Comparison of ENCODE assay signal across 8 cellular contexts in the genomic region with DNA sequence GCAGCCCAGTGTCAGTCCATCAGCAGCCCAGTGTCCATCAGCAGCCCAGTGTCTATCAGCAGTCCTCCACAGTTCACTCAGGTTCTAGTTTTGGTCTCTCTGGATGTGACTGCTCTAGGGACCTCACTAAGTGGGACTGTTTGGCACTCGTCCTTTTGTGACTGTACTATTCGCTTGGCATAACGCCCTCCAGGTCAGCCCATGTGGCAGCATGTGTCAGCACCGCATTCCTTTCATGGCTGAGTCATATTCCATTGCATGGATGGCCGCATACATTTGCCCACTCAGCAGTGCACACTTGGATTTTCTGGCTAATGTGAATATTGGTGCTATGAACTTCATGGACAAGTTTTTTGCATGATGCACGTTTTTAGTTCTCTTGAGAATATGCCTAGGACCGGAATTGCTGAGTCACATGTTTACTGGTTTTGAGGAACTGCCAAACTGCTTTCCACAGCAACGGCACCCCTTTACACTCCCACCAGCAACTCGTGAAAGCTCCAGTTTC. TPM values are rescaled to one million over a fixed set of nuclear protein-coding genes. Genes with fewer than 3 reads are reported as not detected.
DNase-seq lines count a peak whose midpoint lies in the region; ATAC-seq and TF ChIP-seq lines count a peak whose summit lies in the region.

No MANE protein-coding gene starts in this region.

- DNase-seq in HFF-Myc (ENCODE audit: extremely low read depth, low read depth): peak; percentile 84
- DNase-seq in glomerular endothelial cell (ENCODE audit: extremely low read depth, low read depth, low spot score): peak; percentile 34
- peak; percentile 54 for DNase-seq in spleen
- no peak for DNase-seq in stimulated activated CD4-positive, alpha-beta T cell treated with anti-CD3 and anti-CD28 coated beads, Interleukin-4, amount 100 ng/mL, for 1 hour
- no peak for DNase-seq in HEK293T (ENCODE audit: extremely low spot score)

- no peak for TF ChIP-seq CTCF in HFF-Myc (IDR thresholded peaks at IDR 0.05; ENCODE audit: low read depth, low read length, missing control alignments)
- no peak for TF ChIP-seq CTCF in spleen (IDR thresholded peaks at IDR 0.05 in 8 of 11, conservative IDR thresholded peaks at IDR 0.05 in 3 of 11)

- TF ChIP-seq POLR2A in spleen (IDR thresholded peaks at IDR 0.05): no peak

- H3K4me1 ChIP-seq in spleen: peaks cover 0 to 36% (median 11%) of the 10 kb centered on the region in 6 donors

- peaks cover 0 to 40% (median 14%) of the 10 kb centered on the region in 7 donors for H3K27me3 ChIP-seq in spleen (replicated peaks in 1 of 7)

- intact Hi-C loops in spleen (cut with DNase I; ENCODE audit: low total_unique reads): no loop called here

- peak; percentile 85 for ATAC-seq in SK-N-SH treated with all-trans-retinoic acid at 6 μM for 48 hours
- ATAC-seq in HG02970 (IDR thresholded peaks at IDR 0.05; ENCODE audit: low FRiP score, unreplicated experiment): no peak
- no peak for ATAC-seq in GM21390 (IDR thresholded peaks at IDR 0.05; ENCODE audit: unreplicated experiment)

- H3K4me3 ChIP-seq in HFF-Myc (replicated peaks; ENCODE audit: low read depth, low read length) (no peak overlapping the region), spleen (no peak overlapping the region)

- no peaks in the 10 kb centered on the region for H3K9me3 ChIP-seq in spleen

- H3K27ac ChIP-seq in spleen: peak overlapping the region in 5 of 8 donors; percentile 10 to 82 (median 70)

- WGBS in spleen, 5 donors: 25 to 33% (median 28%) methylated on average over 9 of the region's 9 CpGs

- CTCF ChIA-PET in HEK293T (lab: Yijun Ruan, JAX): no interaction called here

- no peaks in the 10 kb centered on the region for H3K36me3 ChIP-seq in spleen

- POLR2A ChIA-PET in HEK293T (lab: Yijun Ruan, JAX): no interaction called here

TF ChIP-seq in SK-N-SH treated with all-trans-retinoic acid at 6 μM for 48 hours, 23 proteins besides CTCF, POLR2A, EP300 and RAD21 (continues in another document):
- TF ChIP-seq, protein P1, sequence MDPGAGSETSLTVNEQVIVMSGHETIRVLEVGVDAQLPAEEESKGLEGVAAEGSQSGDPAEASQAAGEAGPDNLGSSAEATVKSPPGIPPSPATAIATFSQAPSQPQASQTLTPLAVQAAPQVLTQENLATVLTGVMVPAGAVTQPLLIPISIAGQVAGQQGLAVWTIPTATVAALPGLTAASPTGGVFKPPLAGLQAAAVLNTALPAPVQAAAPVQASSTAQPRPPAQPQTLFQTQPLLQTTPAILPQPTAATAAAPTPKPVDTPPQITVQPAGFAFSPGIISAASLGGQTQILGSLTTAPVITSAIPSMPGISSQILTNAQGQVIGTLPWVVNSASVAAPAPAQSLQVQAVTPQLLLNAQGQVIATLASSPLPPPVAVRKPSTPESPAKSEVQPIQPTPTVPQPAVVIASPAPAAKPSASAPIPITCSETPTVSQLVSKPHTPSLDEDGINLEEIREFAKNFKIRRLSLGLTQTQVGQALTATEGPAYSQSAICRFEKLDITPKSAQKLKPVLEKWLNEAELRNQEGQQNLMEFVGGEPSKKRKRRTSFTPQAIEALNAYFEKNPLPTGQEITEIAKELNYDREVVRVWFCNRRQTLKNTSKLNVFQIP (CRISPR knock-in tag; IDR thresholded peaks at IDR 0.05; ENCODE audit: borderline replicate concordance, low read depth): no peak
- TF ChIP-seq, protein P2, sequence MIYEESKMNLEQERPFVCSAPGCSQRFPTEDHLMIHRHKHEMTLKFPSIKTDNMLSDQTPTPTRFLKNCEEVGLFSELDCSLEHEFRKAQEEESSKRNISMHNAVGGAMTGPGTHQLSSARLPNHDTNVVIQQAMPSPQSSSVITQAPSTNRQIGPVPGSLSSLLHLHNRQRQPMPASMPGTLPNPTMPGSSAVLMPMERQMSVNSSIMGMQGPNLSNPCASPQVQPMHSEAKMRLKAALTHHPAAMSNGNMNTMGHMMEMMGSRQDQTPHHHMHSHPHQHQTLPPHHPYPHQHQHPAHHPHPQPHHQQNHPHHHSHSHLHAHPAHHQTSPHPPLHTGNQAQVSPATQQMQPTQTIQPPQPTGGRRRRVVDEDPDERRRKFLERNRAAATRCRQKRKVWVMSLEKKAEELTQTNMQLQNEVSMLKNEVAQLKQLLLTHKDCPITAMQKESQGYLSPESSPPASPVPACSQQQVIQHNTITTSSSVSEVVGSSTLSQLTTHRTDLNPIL (CRISPR knock-in tag; IDR thresholded peaks at IDR 0.05; ENCODE audit: low read depth): no peak
- TF ChIP-seq GLIS3 (CRISPR knock-in tag; IDR thresholded peaks at IDR 0.05) (no peak), RARB (CRISPR knock-in tag; IDR thresholded peaks at IDR 0.05) (no peak), TOX (CRISPR knock-in tag; IDR thresholded peaks at IDR 0.05; ENCODE audit: borderline replicate concordance) (no peak), TCF4 (CRISPR knock-in tag; IDR thresholded peaks at IDR 0.05; ENCODE audit: borderline replicate concordance) (no peak), ZNF8 (CRISPR knock-in tag; IDR thresholded peaks at IDR 0.05) (no peak), ZNF565 (CRISPR knock-in tag; conservative IDR thresholded peaks at IDR 0.05; ENCODE audit: low read depth) (no peak), CSDC2 (CRISPR knock-in tag; IDR thresholded peaks at IDR 0.05) (no peak)

TF ChIP-seq in HEK293T, 16 proteins besides CTCF, POLR2A, EP300 and RAD21:
- TF ChIP-seq SP1 (IDR thresholded peaks at IDR 0.05) (no peak), ELF4 (IDR thresholded peaks at IDR 0.05) (no peak), FOXM1 (IDR thresholded peaks at IDR 0.05; ENCODE audit: borderline replicate concordance) (no peak), ZNF384 (IDR thresholded peaks at IDR 0.05) (no peak), TARDBP (IDR thresholded peaks at IDR 0.05) (no peak), SUZ12 (IDR thresholded peaks at IDR 0.05) (no peak), FOXA1 (IDR thresholded peaks at IDR 0.05) (no peak), FOXK2 (IDR thresholded peaks at IDR 0.05) (no peak), CTBP1 (IDR thresholded peaks at IDR 0.05; ENCODE audit: borderline replicate concordance) (no peak), NFRKB (IDR thresholded peaks at IDR 0.05) (no peak), ARNT (IDR thresholded peaks at IDR 0.05) (no peak), HDGF (IDR thresholded peaks at IDR 0.05; ENCODE audit: borderline replicate concordance) (no peak), LEF1 (IDR thresholded peaks at IDR 0.05; ENCODE audit: borderline replicate concordance) (no peak), L3MBTL2 (conservative IDR thresholded peaks at IDR 0.05) (no peak), BHLHE40 (IDR thresholded peaks at IDR 0.05; ENCODE audit: borderline replicate concordance) (no peak)
- TF ChIP-seq, protein P3, sequence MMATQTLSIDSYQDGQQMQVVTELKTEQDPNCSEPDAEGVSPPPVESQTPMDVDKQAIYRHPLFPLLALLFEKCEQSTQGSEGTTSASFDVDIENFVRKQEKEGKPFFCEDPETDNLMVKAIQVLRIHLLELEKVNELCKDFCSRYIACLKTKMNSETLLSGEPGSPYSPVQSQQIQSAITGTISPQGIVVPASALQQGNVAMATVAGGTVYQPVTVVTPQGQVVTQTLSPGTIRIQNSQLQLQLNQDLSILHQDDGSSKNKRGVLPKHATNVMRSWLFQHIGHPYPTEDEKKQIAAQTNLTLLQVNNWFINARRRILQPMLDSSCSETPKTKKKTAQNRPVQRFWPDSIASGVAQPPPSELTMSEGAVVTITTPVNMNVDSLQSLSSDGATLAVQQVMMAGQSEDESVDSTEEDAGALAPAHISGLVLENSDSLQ (IDR thresholded peaks at IDR 0.05): no peak

RNA-seq across cellular contexts. Expression of a gene that starts 16.4 kb away (rescaled TPM):
- not detected in 2 replicates for total RNA-seq in glomerular endothelial cell
- total RNA-seq in spleen: 10 to 100 TPM in 1 of 7 donors, 1 to 10 TPM in 6; 2.4 to 11.2 (median 5.6) TPM
- 1 to 10 TPM in 2 of 3 donors, under 1 TPM in 1; 0.26 to 1.8 (median 1.0) TPM for polyA plus RNA-seq in spleen

RNA-seq across cellular contexts. Expression of a gene that starts 18.3 kb away (rescaled TPM):
- total RNA-seq in glomerular endothelial cell (not detected in 2 replicates), spleen (not detected)
- not detected for polyA plus RNA-seq in spleen

RNA-seq across cellular contexts. Expression of a gene that starts 22.8 kb away (rescaled TPM):
- total RNA-seq in glomerular endothelial cell (not detected in 2 replicates), spleen (under 1 TPM in 1 of 7 donors, not detected in 6; 0.16 TPM)
- under 1 TPM; 0.02 to 0.03 (median 0.02) TPM for polyA plus RNA-seq in spleen

Comparison
In these comparisons a context has a peak if more than half of its experiments do, and no peak if none do; other contexts are left out.
1. DNase-seq: peak in HFF-Myc (single experiment), glomerular endothelial cell (single experiment) and spleen (single experiment); none in stimulated activated CD4-positive, alpha-beta T cell treated with anti-CD3 and anti-CD28 coated beads, Interleukin-4, amount 100 ng/mL, for 1 hour (single experiment) and HEK293T (single experiment).